ENCODE assay signal across 21 cellular contexts in the genomic region with DNA sequence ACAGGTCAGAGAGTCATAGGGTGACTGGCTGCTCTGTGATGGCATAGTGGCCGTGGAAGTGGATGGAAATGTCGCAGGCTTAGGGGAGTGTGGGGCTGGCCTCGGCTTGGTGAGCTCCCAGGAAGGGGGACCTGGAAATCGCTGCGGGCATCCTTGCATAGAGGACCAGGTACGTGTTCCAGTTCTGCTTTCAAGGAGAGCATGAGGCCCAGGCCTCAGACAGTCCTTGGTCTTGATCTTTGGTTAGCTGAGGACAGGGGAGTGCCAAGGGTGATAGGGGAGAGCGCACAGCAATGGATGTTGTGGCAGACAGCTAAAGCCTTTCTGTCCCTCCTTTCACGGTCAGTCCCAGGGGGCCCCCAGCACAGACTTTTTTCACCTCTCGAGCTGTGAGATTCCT.
"Had no signal": no experiment of that assay in that cellular context is flagged by ENCODE, and none has a peak within 500 bp of the region (broad histone marks: within the 10 kb centered on the region; RNA-seq: fewer than 3 reads in every experiment).

No MANE protein-coding gene starts in this region.

- H3K27ac Mint-ChIP-seq: activated naive CD8-positive, alpha-beta T cell; activated T-cell treated with anti-CD3 and anti-CD28 coated beads, Interleukin-2, amount 50 U/mL, for 24 hours; activated T-helper 17 cell treated with anti-CD3 and anti-CD28 coated beads, Interleukin-2, amount 50 U/mL, for 72 hours; immature natural killer cell; memory B cell; natural killer cell treated with Interleukin-12 subunit alpha and Interleukin-12 subunit beta and Interleukin-15 and Interleukin-18, amount 100 ng/mL, for 72 hours had no signal

- ATAC-seq: activated T-helper 17 cell treated with anti-CD3 and anti-CD28 coated beads, Interleukin-2, amount 50 U/mL, for 72 hours; foreskin keratinocyte; left ventricle myocardium superior; natural killer cell treated with Interleukin-12 subunit alpha and Interleukin-12 subunit beta and Interleukin-15 and Interleukin-18, amount 100 ng/mL, for 72 hours; right lobe of liver had no signal

- FAIRE-seq: astrocyte, endometrium had no signal

- H3K4me3 Mint-ChIP-seq: activated naive CD8-positive, alpha-beta T cell; activated T-cell treated with anti-CD3 and anti-CD28 coated beads, Interleukin-2, amount 50 U/mL, for 24 hours; activated T-helper 17 cell treated with anti-CD3 and anti-CD28 coated beads, Interleukin-2, amount 50 U/mL, for 72 hours; immature natural killer cell; memory B cell; natural killer cell treated with Interleukin-12 subunit alpha and Interleukin-12 subunit beta and Interleukin-15 and Interleukin-18, amount 100 ng/mL, for 72 hours had no signal

- H3K27me3 ChIP-seq: foreskin keratinocyte, ovary, right lobe of liver, tibial artery had no signal

- H3K4me3 ChIP-seq: ovary, right lobe of liver, tibial artery had no signal

- H3K27ac ChIP-seq: foreskin keratinocyte, ovary, right lobe of liver, tibial artery had no signal

- DNase-seq: activated CD4-positive, alpha-beta T cell treated with anti-CD3 and anti-CD28 coated beads for 1 hour; activated CD4-positive, alpha-beta T cell treated with anti-CD3 and anti-CD28 coated beads, Interleukin-2, amount 50 U/mL, for 1 hour; activated naive CD4-positive, alpha-beta T cell; activated T-cell treated with anti-CD3 and anti-CD28 coated beads, Interleukin-2, amount 50 U/mL, for 24 hours; cortex of kidney; foreskin keratinocyte; immature natural killer cell; left ventricle myocardium superior; stimulated activated CD4-positive, alpha-beta T cell treated with anti-CD3 and anti-CD28 coated beads, Interleukin-4, amount 100 ng/mL, for 24 hours; stimulated activated naive CD4-positive, alpha-beta T cell treated with Interleukin-2 at 50 U/mL for 16 hours; T-helper 1 cell; T-helper 9 cell had no signal

- H3K27me3 Mint-ChIP-seq: activated naive CD8-positive, alpha-beta T cell; activated T-cell treated with anti-CD3 and anti-CD28 coated beads, Interleukin-2, amount 50 U/mL, for 24 hours; activated T-helper 17 cell treated with anti-CD3 and anti-CD28 coated beads, Interleukin-2, amount 50 U/mL, for 72 hours; memory B cell; natural killer cell treated with Interleukin-12 subunit alpha and Interleukin-12 subunit beta and Interleukin-15 and Interleukin-18, amount 100 ng/mL, for 72 hours had no signal

- H3K4me1 ChIP-seq: foreskin keratinocyte, right lobe of liver, tibial artery had no signal

- H3K4me1 Mint-ChIP-seq: activated T-helper 17 cell treated with anti-CD3 and anti-CD28 coated beads, Interleukin-2, amount 50 U/mL, for 72 hours; memory B cell had no signal
